ENCODE assay signal across 8 cellular contexts in the genomic region with DNA sequence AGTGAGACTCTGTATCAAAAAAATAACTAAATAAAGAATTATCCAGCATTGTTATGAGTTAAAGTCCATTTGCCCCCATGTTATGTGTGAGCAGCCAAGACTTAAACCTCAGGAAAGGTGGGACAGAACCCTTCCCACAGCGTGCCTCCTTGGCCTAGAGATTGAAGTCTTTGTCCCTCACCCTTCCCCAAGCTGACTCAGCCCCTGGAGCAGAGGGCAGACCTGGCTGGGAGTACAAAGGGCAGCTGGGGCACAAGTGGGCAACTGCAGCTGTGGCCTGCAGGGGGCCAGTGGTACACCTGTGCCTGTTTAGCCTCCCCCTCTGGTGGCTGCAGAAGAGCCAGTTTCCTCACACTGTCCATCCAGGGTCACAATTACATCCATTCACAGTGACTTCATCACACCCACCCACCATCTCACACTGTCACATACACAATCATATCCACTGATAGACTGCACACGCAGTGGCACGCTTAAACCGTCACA. TPM values are rescaled to one million over a fixed set of nuclear protein-coding genes. Genes with fewer than 3 reads are reported as not detected.
DNase-seq lines count a peak whose midpoint lies in the region; ATAC-seq and TF ChIP-seq lines count a peak whose summit lies in the region.

No MANE protein-coding gene starts in this region.

- peaks cover 7% of the 10 kb centered on the region for H3K36me3 Mint-ChIP-seq in activated CD4-positive, alpha-beta T cell treated with anti-CD3 and anti-CD28 coated beads, Interleukin-2, amount 10 ng/mL, durations not matched to agents 24 days and 14 days (ENCODE audit: low read depth)
- no peaks in the 10 kb centered on the region for H3K36me3 Mint-ChIP-seq in nephron (ENCODE audit: low read depth)

- 4% methylated on average over 4 of the region's 4 CpGs for WGBS in esophagus muscularis mucosa

- peak; percentile 47 for ATAC-seq in GM21723 (IDR thresholded peaks at IDR 0.05; ENCODE audit: unreplicated experiment)

- H3K4me1 Mint-ChIP-seq in activated CD4-positive, alpha-beta T cell treated with anti-CD3 and anti-CD28 coated beads, Interleukin-2, amount 10 ng/mL, durations not matched to agents 24 days and 14 days, result peaks cover 21% of the 10 kb centered on the region
- peaks cover 18% of the 10 kb centered on the region for H3K4me1 Mint-ChIP-seq in nephron

- H3K36me3 ChIP-seq in esophagus muscularis mucosa, result peaks cover 0 to 13% (median 6%) of the 10 kb centered on the region in 4 donors

- peak overlapping the region; percentile 92 to 97 (median 96) for H3K27ac ChIP-seq in esophagus muscularis mucosa (replicated peaks in 1 of 4)

- no peaks in the 10 kb centered on the region for H3K9me3 ChIP-seq in esophagus muscularis mucosa

- no peaks in the 10 kb centered on the region for H3K9me3 Mint-ChIP-seq in activated CD4-positive, alpha-beta T cell treated with anti-CD3 and anti-CD28 coated beads, Interleukin-2, amount 10 ng/mL, durations not matched to agents 24 days and 14 days
- no peaks in the 10 kb centered on the region for H3K9me3 Mint-ChIP-seq in nephron

- peaks cover 22 to 43% (median 30%) of the 10 kb centered on the region in 4 donors for H3K4me1 ChIP-seq in esophagus muscularis mucosa

- peak overlapping the region; percentile 96 for H3K27ac Mint-ChIP-seq in activated CD4-positive, alpha-beta T cell treated with anti-CD3 and anti-CD28 coated beads, Interleukin-2, amount 10 ng/mL, durations not matched to agents 24 days and 14 days
- peak overlapping the region; percentile 95 to 99 (median 97) for H3K27ac Mint-ChIP-seq in nephron

- TF ChIP-seq CTCF in esophagus muscularis mucosa (IDR thresholded peaks at IDR 0.05), result peak; percentile 21 to 50 (median 28)
- TF ChIP-seq CTCF in nephron (IDR thresholded peaks at IDR 0.05; ENCODE audit: unreplicated experiment in 3 of 3), result peak; percentile 37 to 49 (median 41)

- H3K27me3 ChIP-seq in esophagus muscularis mucosa, result no peaks in the 10 kb centered on the region

- no peaks in the 10 kb centered on the region for H3K27me3 Mint-ChIP-seq in activated CD4-positive, alpha-beta T cell treated with anti-CD3 and anti-CD28 coated beads, Interleukin-2, amount 10 ng/mL, durations not matched to agents 24 days and 14 days
- H3K27me3 Mint-ChIP-seq in nephron (ENCODE audit: low read depth), result no peaks in the 10 kb centered on the region

- intact Hi-C loops in activated CD4-positive, alpha-beta T cell treated with anti-CD3 and anti-CD28 coated beads, Interleukin-2, amount 10 ng/mL, durations not matched to agents 24 days and 14 days (cut with micrococcal nuclease), result loop anchor here (10.0 kb wide), 1 partner anchor 292 kb away; the partner anchor contains the start of gene WDR82
- intact Hi-C loops in esophagus muscularis mucosa (cut with DNase I), result no loop called here

- peak; percentile 78 for DNase-seq in activated CD4-positive, alpha-beta T cell treated with anti-CD3 and anti-CD28 coated beads, Interleukin-2, amount 10 ng/mL, durations not matched to agents 24 days and 14 days
- no peak for DNase-seq in activated CD4-positive, alpha-beta T cell treated with anti-CD3 and anti-CD28 coated beads, Interleukin-2, amount 50 U/mL, for 4 hours
- DNase-seq in HuH-7.5 (ENCODE audit: low spot score) (peak; percentile 99), UCSD-AML1 (lab: John Stamatoyannopoulos, UW; ENCODE audit: unreplicated experiment) (peak; percentile 72), esophagus muscularis mucosa (ENCODE audit: extremely low spot score) (no peak), SIG-M5 treated with dmso at 0.1 percent for 504 hours (lab: John Stamatoyannopoulos, UW; ENCODE audit: unreplicated experiment) (no peak)

- no peak for TF ChIP-seq POLR2A in esophagus muscularis mucosa (IDR thresholded peaks at IDR 0.05; ENCODE audit: low read depth)

- peak overlapping the region; percentile 66 to 69 (median 68) for H3K4me3 ChIP-seq in esophagus muscularis mucosa

- no peak for TF ChIP-seq EP300 in esophagus muscularis mucosa (IDR thresholded peaks at IDR 0.05)

- H3K4me3 Mint-ChIP-seq in activated CD4-positive, alpha-beta T cell treated with anti-CD3 and anti-CD28 coated beads, Interleukin-2, amount 10 ng/mL, durations not matched to agents 24 days and 14 days, result peak overlapping the region; percentile 96
- peak overlapping the region; percentile 87 to 92 (median 92) for H3K4me3 Mint-ChIP-seq in nephron

RNA-seq across cellular contexts. Expression of gene ACY1, which starts 0.9 kb away (rescaled TPM):
- total RNA-seq in activated CD4-positive, alpha-beta T cell treated with anti-CD3 and anti-CD28 coated beads, Interleukin-2, amount 10 ng/mL, durations not matched to agents 24 days and 14 days, result 57.9 and 58.7 TPM in 2 replicates
- total RNA-seq in esophagus muscularis mucosa, result 10 to 100 TPM in 3 of 4 donors, 1 to 10 TPM in 1; 10.0 to 19.2 (median 15.8) TPM

RNA-seq across cellular contexts. Expression of gene ABHD14A, which starts 7.5 kb away (rescaled TPM):
- 12.3 and 13.8 TPM in 2 replicates for total RNA-seq in activated CD4-positive, alpha-beta T cell treated with anti-CD3 and anti-CD28 coated beads, Interleukin-2, amount 10 ng/mL, durations not matched to agents 24 days and 14 days
- total RNA-seq in esophagus muscularis mucosa, result 10 to 100 TPM in 3 of 4 donors, 1 to 10 TPM in 1; 10.0 to 22.3 (median 15.8) TPM

RNA-seq across cellular contexts. Expression of gene ABHD14B, which starts 8.5 kb away (rescaled TPM):
- total RNA-seq in activated CD4-positive, alpha-beta T cell treated with anti-CD3 and anti-CD28 coated beads, Interleukin-2, amount 10 ng/mL, durations not matched to agents 24 days and 14 days, result 43.2 and 45.3 TPM in 2 replicates
- 10 to 100 TPM; 41.8 to 49.5 (median 46.9) TPM for total RNA-seq in esophagus muscularis mucosa

RNA-seq across cellular contexts. Expression of gene RPL29, which starts 13.3 kb away (rescaled TPM):
- 1,714 and 1,721 TPM in 2 replicates for total RNA-seq in activated CD4-positive, alpha-beta T cell treated with anti-CD3 and anti-CD28 coated beads, Interleukin-2, amount 10 ng/mL, durations not matched to agents 24 days and 14 days
- 1,000 to 10,000 TPM in 3 of 4 donors, 100 to 1,000 TPM in 1; 786 to 1,908 (median 1,382) TPM for total RNA-seq in esophagus muscularis mucosa

RNA-seq across cellular contexts. Expression of gene PCBP4, which starts 15.1 kb away (rescaled TPM):
- total RNA-seq in activated CD4-positive, alpha-beta T cell treated with anti-CD3 and anti-CD28 coated beads, Interleukin-2, amount 10 ng/mL, durations not matched to agents 24 days and 14 days, result 15.2 and 16.8 TPM in 2 replicates
- 100 to 1,000 TPM in 2 of 4 donors, 10 to 100 TPM in 2; 54.4 to 378 (median 139) TPM for total RNA-seq in esophagus muscularis mucosa

Comparison
In these comparisons a context has a peak if more than half of its experiments do, and no peak if none do; other contexts are left out.
1. DNase-seq: peak in activated CD4-positive, alpha-beta T cell treated with anti-CD3 and anti-CD28 coated beads, Interleukin-2, amount 10 ng/mL, durations not matched to agents 24 days and 14 days (single experiment), HuH-7.5 (single experiment) and UCSD-AML1 (single experiment); none in activated CD4-positive, alpha-beta T cell treated with anti-CD3 and anti-CD28 coated beads, Interleukin-2, amount 50 U/mL, for 4 hours (0 of 2), esophagus muscularis mucosa (single experiment) and SIG-M5 treated with dmso at 0.1 percent for 504 hours (single experiment).